8 cellular contexts compared by ENCODE assay signal in genomic region chr5:180816608-180817534, GRCh38. TPM values are rescaled to one million over a fixed set of nuclear protein-coding genes. Genes with fewer than 3 reads are reported as not detected.
DNase-seq lines count a peak whose midpoint lies in the region; ATAC-seq and TF ChIP-seq lines count a peak whose summit lies in the region.

No MANE protein-coding gene starts in this region.

- POLR2A ChIA-PET in activated B cell treated with CpG ODN at 0.5 μM for 24 hours (lab: Charles Lee), result interaction anchor here (1.8 to 3.9 kb wide), 2 partner anchors 9 to 15 kb away, joined by 4 to 52 read pairs; no protein-coding TSS in a partner anchor

- TF ChIP-seq CTCF in activated B cell treated with CpG ODN at 0.5 μM for 24 hours (IDR thresholded peaks at IDR 0.05) (no peak), GM20000 (IDR thresholded peaks at IDR 0.05; ENCODE audit: extremely low read depth, missing control alignments) (no peak)

- H3K36me3 Mint-ChIP-seq in activated B cell treated with CpG ODN at 0.5 μM for 24 hours (ENCODE audit: low read depth), result no peaks in the 10 kb centered on the region

- no peaks in the 10 kb centered on the region for H3K9me3 Mint-ChIP-seq in activated B cell treated with CpG ODN at 0.5 μM for 24 hours

- ATAC-seq in activated B cell treated with CpG ODN at 0.5 μM for 24 hours (ENCODE audit: low read depth), result peak; percentile 33
- no peak for ATAC-seq in HG03159 (IDR thresholded peaks at IDR 0.05; ENCODE audit: unreplicated experiment)

- H3K4me1 Mint-ChIP-seq in activated B cell treated with CpG ODN at 0.5 μM for 24 hours, result peaks cover 72% of the 10 kb centered on the region

- H2AFZ ChIP-seq in ACC112 (ENCODE audit: low read length, unreplicated experiment), result peak overlapping the region; percentile 47

- CTCF ChIA-PET in activated B cell treated with CpG ODN at 0.5 μM for 24 hours (lab: Charles Lee), result interaction anchor here (1.3 kb wide), 1 partner anchor 13 kb away, joined by 3 read pairs; no protein-coding TSS in a partner anchor

- H3K4me1 ChIP-seq in ACC112 (ENCODE audit: control insufficient read depth, insufficient read depth, low read length, unreplicated experiment), result peaks cover 18% of the 10 kb centered on the region

- intact Hi-C loops in activated B cell treated with CpG ODN at 0.5 μM for 24 hours (cut with micrococcal nuclease), result no loop called here

- peak overlapping the region; percentile 12 for H3K4me3 Mint-ChIP-seq in activated B cell treated with CpG ODN at 0.5 μM for 24 hours

- H3K27me3 ChIP-seq in ACC112 (ENCODE audit: insufficient read depth, low read length), result no peaks in the 10 kb centered on the region

- DNase-seq in H4 (ENCODE audit: low spot score), result peak; percentile 79
- no peak for DNase-seq in activated B cell treated with CpG ODN at 0.5 μM for 24 hours
- peak; percentile 91 for DNase-seq in left kidney (ENCODE audit: low read depth, low spot score)
- peak; percentile 47 for DNase-seq in ureter (ENCODE audit: low spot score)
- no peak for DNase-seq in GM20000 (ENCODE audit: low spot score)
- no peak for DNase-seq in 8988T

- no peaks in the 10 kb centered on the region for H3K27me3 Mint-ChIP-seq in activated B cell treated with CpG ODN at 0.5 μM for 24 hours

- H3K27ac ChIP-seq in ACC112 (ENCODE audit: low read depth, low read length), result no peak overlapping the region

- peaks cover under 1% of the 10 kb centered on the region for H3K79me2 ChIP-seq in ACC112 (ENCODE audit: control insufficient read depth, insufficient read depth, low read length, unreplicated experiment)

- no peaks in the 10 kb centered on the region for H3K36me3 ChIP-seq in ACC112 (ENCODE audit: insufficient read depth, low read length)

- no peak overlapping the region for H3K4me3 ChIP-seq in ACC112 (ENCODE audit: low read depth, low read length)

- H3K27ac Mint-ChIP-seq in activated B cell treated with CpG ODN at 0.5 μM for 24 hours, result peak overlapping the region; percentile 25

RNA-seq across cellular contexts. Expression of gene MGAT1, which starts 14.3 kb away (rescaled TPM):
- total RNA-seq in H4 (2014; rRNA removed; shearing (Covaris generic)), result 59.1 and 81.0 TPM in 2 replicates
- total RNA-seq in activated B cell treated with CpG ODN at 0.5 μM for 24 hours (66.9 and 74.5 TPM in 2 replicates), ureter (151 TPM)

RNA-seq across cellular contexts. Expression of gene ZFP62, which starts 44.2 kb away (rescaled TPM):
- total RNA-seq in H4 (2014; rRNA removed; shearing (Covaris generic)), result 22.6 and 27.7 TPM in 2 replicates
- total RNA-seq in activated B cell treated with CpG ODN at 0.5 μM for 24 hours, result 43.7 and 45.6 TPM in 2 replicates
- 44.8 TPM for total RNA-seq in ureter

Comparison
In these comparisons a context has a peak if more than half of its experiments do, and no peak if none do; other contexts are left out.
1. DNase-seq: peak in H4 (single experiment), left kidney (single experiment) and ureter (single experiment); none in activated B cell treated with CpG ODN at 0.5 μM for 24 hours (single experiment), GM20000 (single experiment) and 8988T (single experiment).